Comparison of ENCODE assay signal across 16 cellular contexts in genomic region chr3:77256584-77257488, GRCh38.
DNase-seq lines count a peak whose midpoint lies in the region; ATAC-seq and TF ChIP-seq lines count a peak whose summit lies in the region.
"Had no signal": no experiment of that assay in that cellular context is flagged by ENCODE, and none has a peak within 500 bp of the region (broad histone marks: within the 10 kb centered on the region; RNA-seq: fewer than 3 reads in every experiment).

No MANE protein-coding gene starts in this region.

- CTCF ChIA-PET in OCI-LY7 (lab: Charles Lee; ENCODE audit: unreplicated experiment) = no interaction called here

- H3K4me1 ChIP-seq in OCI-LY7 (ENCODE audit: insufficient read depth, low read length, poor library complexity, severe bottlenecking) = no peaks in the 10 kb centered on the region
- H3K4me1 ChIP-seq: heart right ventricle had no signal

- no peak overlapping the region for H3K4me3 ChIP-seq in OCI-LY7 (ENCODE audit: low read depth, low read length, poor library complexity, severe bottlenecking)
- H3K4me3 ChIP-seq: BLaER1, heart right ventricle had no signal

- intact Hi-C loops in OCI-LY7 (cut with micrococcal nuclease; ENCODE audit: unreplicated experiment) = no loop called here

- no peaks in the 10 kb centered on the region for H3K79me2 ChIP-seq in OCI-LY7 (ENCODE audit: insufficient read depth, low read depth, low read length)

- H3K4me3 Mint-ChIP-seq in progenitor cell of endocrine pancreas (ENCODE audit: low read depth) = no peak overlapping the region
- H3K4me3 Mint-ChIP-seq: activated CD4-positive, alpha-beta memory T cell treated with anti-CD3 and anti-CD28 coated beads, Interleukin-2, amount 10 ng/mL, durations not matched to agents 7 days and 5 days; natural killer cell treated with Interleukin-12 subunit alpha and Interleukin-12 subunit beta and Interleukin-15 and Interleukin-18, amount 100 ng/mL, for 72 hours had no signal

- peak; percentile 12 for TF ChIP-seq CTCF in progenitor cell of endocrine pancreas (IDR thresholded peaks at IDR 0.05; ENCODE audit: unreplicated experiment)
- TF ChIP-seq CTCF in OCI-LY7 (conservative IDR thresholded peaks at IDR 0.05; ENCODE audit: low read length) = no peak

- ATAC-seq in GM18498 (IDR thresholded peaks at IDR 0.05; ENCODE audit: unreplicated experiment) (no peak), GM19395 (IDR thresholded peaks at IDR 0.05; ENCODE audit: unreplicated experiment) (no peak)
- ATAC-seq: heart right ventricle; natural killer cell treated with Interleukin-12 subunit alpha and Interleukin-12 subunit beta and Interleukin-15 and Interleukin-18, amount 100 ng/mL, for 72 hours; stimulated activated naive CD8-positive, alpha-beta T cell treated with anti-CD3 and anti-CD28 coated beads, Interleukin-15, Interleukin-2, amounts not matched to agents 100 U/mL and 50 U/mL, for 24 hours had no signal

- H3K36me3 ChIP-seq in OCI-LY7 (ENCODE audit: insufficient read depth, low read length) = no peaks in the 10 kb centered on the region
- H3K36me3 ChIP-seq: BLaER1, heart right ventricle had no signal

- H3K9me3 Mint-ChIP-seq in progenitor cell of endocrine pancreas (ENCODE audit: low read depth) = peaks cover 10% of the 10 kb centered on the region

- DNase-seq in NCI-H128 (lab: John Stamatoyannopoulos, UW; ENCODE audit: unreplicated experiment) (peak; percentile 52), NCI-H2107 treated with DMSO at 0.1 percent for 48 hours (lab: John Stamatoyannopoulos, UW; ENCODE audit: unreplicated experiment) (peak; percentile 98), NCI-H82 (lab: John Stamatoyannopoulos, UW) (peak; percentile 79), progenitor cell of endocrine pancreas (ENCODE audit: low spot score, unreplicated experiment) (no peak), OCI-LY7 (ENCODE audit: low spot score) (no peak), glomerular visceral epithelial cell (ENCODE audit: extremely low spot score) (no peak)
- DNase-seq: activated CD4-positive, alpha-beta memory T cell treated with anti-CD3 and anti-CD28 coated beads, Interleukin-2, amount 10 ng/mL, durations not matched to agents 7 days and 5 days; caudate nucleus; effector CD4-positive, alpha-beta T cell; heart right ventricle; mammary epithelial cell; stimulated activated naive CD8-positive, alpha-beta T cell treated with anti-CD3 and anti-CD28 coated beads, Interleukin-15, Interleukin-2, amounts not matched to agents 100 U/mL and 50 U/mL, for 24 hours had no signal

- no peaks in the 10 kb centered on the region for H3K9me2 ChIP-seq in OCI-LY7 (ENCODE audit: insufficient read depth, low read length)

- H3K4me1 Mint-ChIP-seq in progenitor cell of endocrine pancreas (ENCODE audit: low read depth) = peaks cover 45% of the 10 kb centered on the region
- H3K4me1 Mint-ChIP-seq: activated CD4-positive, alpha-beta memory T cell treated with anti-CD3 and anti-CD28 coated beads, Interleukin-2, amount 10 ng/mL, durations not matched to agents 7 days and 5 days had no signal

- H3K9me3 ChIP-seq in OCI-LY7 (ENCODE audit: low read length) = no peaks in the 10 kb centered on the region
- H3K9me3 ChIP-seq: BLaER1, heart right ventricle had no signal

- no TSS peak for BruUV-seq in OCI-LY7 (replicated peaks; lab: Mats Ljungman, UMichigan)

- no peak overlapping the region for H3K27ac ChIP-seq in OCI-LY7 (ENCODE audit: low read depth, low read length, poor library complexity, severe bottlenecking)
- H3K27ac ChIP-seq: BLaER1, heart right ventricle had no signal

- H2AFZ ChIP-seq in OCI-LY7 (ENCODE audit: low read length) = no peak overlapping the region

- no peak overlapping the region for H3K4me2 ChIP-seq in OCI-LY7 (ENCODE audit: low read length)
- H3K4me2 ChIP-seq: BLaER1 had no signal

- H3K36me3 Mint-ChIP-seq in progenitor cell of endocrine pancreas (ENCODE audit: insufficient read depth) = peaks cover 3% of the 10 kb centered on the region

- H4K20me1 ChIP-seq in OCI-LY7 (ENCODE audit: insufficient read depth, low read length) = no peaks in the 10 kb centered on the region
- H4K20me1 ChIP-seq: BLaER1 had no signal

- H3K27ac Mint-ChIP-seq in progenitor cell of endocrine pancreas = peak overlapping the region; percentile 43
- H3K27ac Mint-ChIP-seq: activated CD4-positive, alpha-beta memory T cell treated with anti-CD3 and anti-CD28 coated beads, Interleukin-2, amount 10 ng/mL, durations not matched to agents 7 days and 5 days; natural killer cell treated with Interleukin-12 subunit alpha and Interleukin-12 subunit beta and Interleukin-15 and Interleukin-18, amount 100 ng/mL, for 72 hours had no signal

- H3K27me3 Mint-ChIP-seq in progenitor cell of endocrine pancreas = no peaks in the 10 kb centered on the region
- H3K27me3 Mint-ChIP-seq: activated CD4-positive, alpha-beta memory T cell treated with anti-CD3 and anti-CD28 coated beads, Interleukin-2, amount 10 ng/mL, durations not matched to agents 7 days and 5 days; natural killer cell treated with Interleukin-12 subunit alpha and Interleukin-12 subunit beta and Interleukin-15 and Interleukin-18, amount 100 ng/mL, for 72 hours had no signal

- POLR2A ChIA-PET in OCI-LY7 (lab: Charles Lee) = no interaction called here

Comparison
In these comparisons a context has a peak if more than half of its experiments do, and no peak if none do; other contexts are left out.
1. DNase-seq: peak in NCI-H128 (single experiment), NCI-H2107 treated with DMSO at 0.1 percent for 48 hours (single experiment) and NCI-H82 (single experiment); none in progenitor cell of endocrine pancreas (single experiment), OCI-LY7 (single experiment) and glomerular visceral epithelial cell (single experiment).